In the genomic region with DNA sequence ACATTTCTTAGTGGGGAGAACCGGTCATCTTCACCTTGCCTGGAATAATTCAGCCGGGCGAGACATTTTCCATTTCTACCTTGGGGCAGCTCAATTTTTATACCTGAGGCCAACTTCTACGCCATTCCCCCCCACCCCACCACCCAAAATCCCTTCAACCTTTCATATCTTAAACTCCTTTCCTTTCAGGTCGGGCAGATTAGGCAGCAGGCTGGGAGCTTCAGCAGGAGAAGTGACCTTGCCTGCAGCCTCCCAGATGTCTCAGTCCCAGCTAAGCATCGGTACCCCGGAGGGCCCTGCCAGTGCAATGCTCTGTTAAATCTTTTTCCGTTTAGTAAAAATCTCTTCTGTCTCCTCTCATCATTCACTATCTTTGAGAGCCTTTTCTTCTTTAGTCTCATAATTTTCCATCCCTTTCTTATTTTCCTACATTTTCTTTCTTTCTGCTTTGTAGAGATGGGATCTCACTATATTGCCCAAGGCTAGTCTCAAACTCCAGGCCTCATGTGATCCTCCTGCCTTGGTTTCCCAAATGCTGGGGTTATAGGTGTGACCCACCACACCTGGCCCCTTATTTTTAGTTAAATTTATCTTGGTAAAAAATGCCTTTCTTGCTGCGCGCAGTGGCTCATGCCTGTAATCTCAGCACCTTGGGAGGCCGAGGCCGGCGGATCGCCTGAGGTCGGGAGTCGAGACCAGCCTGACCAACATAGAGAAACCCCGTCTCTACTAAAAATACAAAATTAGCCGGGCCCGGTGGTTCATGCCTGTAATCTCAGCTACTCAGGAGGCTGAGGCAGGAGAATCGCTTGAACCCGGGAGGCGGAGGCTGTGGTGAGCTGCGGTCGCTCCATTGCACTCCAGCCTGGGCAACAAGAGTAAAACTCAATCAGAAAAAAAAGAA, we compare ENCODE assay signal across 10 cellular contexts. TPM values are rescaled to one million over a fixed set of nuclear protein-coding genes. Genes with fewer than 3 reads are reported as not detected.
DNase-seq lines count a peak whose midpoint lies in the region; ATAC-seq, FAIRE-seq and TF ChIP-seq lines count a peak whose summit lies in the region.
"Had no signal": no experiment of that assay in that cellular context is flagged by ENCODE, and none has a peak within 500 bp of the region (broad histone marks: within the 10 kb centered on the region; RNA-seq: fewer than 3 reads in every experiment).

No MANE protein-coding gene starts in this region.

- H3K9me3 ChIP-seq in HepG2 (ENCODE audit: low read length) (no peaks in the 10 kb centered on the region), thymus (ENCODE audit: control insufficient read depth) (no peaks in the 10 kb centered on the region)

- peak overlapping the region; percentile 75 for H3K27ac ChIP-seq in HepG2 (ENCODE audit: extremely low read length, insufficient read depth, low read length)
- H3K27ac ChIP-seq in thymus (ENCODE audit: low read depth): peak overlapping the region; percentile 76

- no peak for TF ChIP-seq POLR2A in HepG2 (IDR thresholded peaks at IDR 0.05; ENCODE audit: insufficient read depth in 1 of 2, low read depth in 2 of 2, low read length in 2 of 2)

- in situ Hi-C loops in astrocyte of the spinal cord (cut with HindIII; ENCODE audit: low sequenced_read_pairs) (no loop called here), HepG2 (cut with HindIII; ENCODE audit: extremely low pct_ligation_motif_present, low pct_unique_long_range_greater_than_20kb) (loop anchor here (10.0 kb wide), 2 partner anchors 60 to 80 kb away; no protein-coding TSS in a partner anchor)

- H3K4me3 ChIP-seq in astrocyte of the spinal cord (ENCODE audit: low read depth, low read length): peak overlapping the region; percentile 96
- peak overlapping the region; percentile 84 to 99 (median 84) for H3K4me3 ChIP-seq in HepG2 (replicated peaks in 1 of 3; ENCODE audit: insufficient read depth in 1 of 3, low read depth in 2 of 3, low read length in 3 of 3)
- H3K4me3 ChIP-seq in thymus (ENCODE audit: low read length): peak overlapping the region; percentile 55

- peaks cover 7 to 35% of the 10 kb centered on the region in 2 experiments; a peak in 4 of 5 replicates for H3K36me3 ChIP-seq in HepG2 (replicated peaks in 1 of 2; ENCODE audit: control insufficient read depth in 1 of 2, insufficient read depth in 2 of 2, low read length in 2 of 2)
- H3K36me3 ChIP-seq in thymus (ENCODE audit: control insufficient read depth, insufficient read depth): peaks cover 22% of the 10 kb centered on the region

- ATAC-seq in HepG2 (no peak), HG03469 (IDR thresholded peaks at IDR 0.05; ENCODE audit: unreplicated experiment) (no peak)
- ATAC-seq: Panc1 had no signal

- DNase-seq in activated T-cell treated with anti-CD3 and anti-CD28 coated beads, Interleukin-2, amount 50 U/mL, for 48 hours: peak; percentile 30 to 34
- no peak for DNase-seq in activated T-cell treated with anti-CD3 and anti-CD28 coated beads for 4 hours
- DNase-seq in astrocyte of the spinal cord (ENCODE audit: low read depth, low spot score): no peak
- no peak for DNase-seq in HepG2 (ENCODE audit: low spot score)
- DNase-seq in DMS79 treated with DMSO at 0.1 percent for 48 hours (lab: John Stamatoyannopoulos, UW): no peak
- DNase-seq in AML-193 (lab: John Stamatoyannopoulos, UW): no peak

- CTCF ChIA-PET in HepG2 (lab: Yijun Ruan, JAX; ENCODE audit: low intra/inter-chr PET ratio, low total read pairs): no interaction called here

- TF ChIP-seq RAD21 in HepG2 (CRISPR knock-in tag; IDR thresholded peaks at IDR 0.05): no peak

- no peak overlapping the region for H2AFZ ChIP-seq in HepG2 (ENCODE audit: low read length)

- TF ChIP-seq EP300 in HepG2 (IDR thresholded peaks at IDR 0.05; ENCODE audit: low read depth in 2 of 2, low read length in 2 of 2): no peak
- no peak for TF ChIP-seq EP300 in HepG2 (CRISPR knock-in tag; IDR thresholded peaks at IDR 0.05; ENCODE audit: borderline replicate concordance)

- TF ChIP-seq CTCF in astrocyte of the spinal cord (IDR thresholded peaks at IDR 0.05; ENCODE audit: low read depth, low read length): no peak
- TF ChIP-seq CTCF in HepG2 (CRISPR knock-in tag; IDR thresholded peaks at IDR 0.05): no peak

- no TSS peak for BruUV-seq in HepG2 (replicated peaks; lab: Mats Ljungman, UMichigan)

- peaks cover 21% of the 10 kb centered on the region; the same call in 1 of the 2 replicates for H4K20me1 ChIP-seq in HepG2 (ENCODE audit: insufficient read depth, low read length)

- H3K9ac ChIP-seq in HepG2 (ENCODE audit: insufficient read depth, low read depth, low read length): peak overlapping the region; percentile 95

- POLR2A ChIA-PET in HepG2 (lab: Yijun Ruan, JAX): interaction anchor here (0.5 to 4.1 kb wide), 2 partner anchors 25 to 28 kb away, joined by 4 to 24 read pairs; no protein-coding TSS in a partner anchor

- H3K27me3 ChIP-seq in HepG2 (ENCODE audit: control insufficient read depth in 1 of 2, insufficient read depth in 2 of 2, low read length in 2 of 2) (no peaks in the 10 kb centered on the region; a peak in 1 of 5 replicates), thymus (ENCODE audit: control insufficient read depth, insufficient read depth) (no peaks in the 10 kb centered on the region)

- H3K4me2 ChIP-seq in HepG2 (ENCODE audit: low read depth, low read length): peak overlapping the region; percentile 79

- H3K4me1 ChIP-seq in HepG2 (ENCODE audit: insufficient read depth, low read length) (peaks cover 50% of the 10 kb centered on the region), thymus (ENCODE audit: control insufficient read depth, insufficient read depth, low read length) (peaks cover 10% of the 10 kb centered on the region)

- intact Hi-C loops in HepG2 (cut with micrococcal nuclease; ENCODE audit: unreplicated experiment): loop anchor here (5.0 kb wide), 1 partner anchor 83 kb away; no protein-coding TSS in a partner anchor

- 1% methylated on average over 22 of the region's 24 CpGs for WGBS in HepG2 (ENCODE audit: low lambda C conversion rate)
- WGBS in thymus: 88% methylated on average over 24 of the region's 24 CpGs

- FAIRE-seq in HepG2 (lab: Jason Lieb, UNC): no peak
- FAIRE-seq: bronchial epithelial cell had no signal

- peaks cover 43% of the 10 kb centered on the region for H3K79me2 ChIP-seq in HepG2 (ENCODE audit: insufficient read depth, low read length)

TF ChIP-seq in HepG2, 621 proteins besides CTCF, POLR2A, EP300 and RAD21 (continues in another document):
- no peak for TF ChIP-seq ZSCAN9 (CRISPR knock-in tag; IDR thresholded peaks at IDR 0.05; ENCODE audit: borderline replicate concordance)
- TF ChIP-seq RBFOX2 (IDR thresholded peaks at IDR 0.05; ENCODE audit: low read depth, low read length): peak; percentile 6; the same call in 1 of the 2 replicates
- peak; percentile 76; the same call in 1 of the 2 replicates for TF ChIP-seq ADNP (CRISPR knock-in tag; IDR thresholded peaks at IDR 0.05)
- TF ChIP-seq BRCA1 (CRISPR knock-in tag; IDR thresholded peaks at IDR 0.05): no peak
- no peak for TF ChIP-seq MIXL1 (CRISPR knock-in tag; IDR thresholded peaks at IDR 0.05)
- no peak for TF ChIP-seq REPIN1 (CRISPR knock-in tag; IDR thresholded peaks at IDR 0.05; ENCODE audit: borderline replicate concordance, low read depth)
- peak; percentile 65; the same call in 1 of the 2 replicates for TF ChIP-seq ZMYM3 (CRISPR knock-in tag; IDR thresholded peaks at IDR 0.05)
- TF ChIP-seq ZNF121 (CRISPR knock-in tag; IDR thresholded peaks at IDR 0.05): peak; percentile 88
- TF ChIP-seq ZNF770 (CRISPR knock-in tag; IDR thresholded peaks at IDR 0.05): peak; percentile 96
- peak; percentile 1 for TF ChIP-seq ASH2L (IDR thresholded peaks at IDR 0.05; ENCODE audit: insufficient read length, low read depth, low read length)
- no peak for TF ChIP-seq HOXD1 (CRISPR knock-in tag; IDR thresholded peaks at IDR 0.05)

RNA-seq across cellular contexts. Expression of gene SLC2A3, which starts 1.2 kb away (rescaled TPM):
- total RNA-seq in HepG2 (2016; rRNA removed; fragmentation: Illumina TruSeq; extraction: Trizol): 22.6 and 39.3 TPM in 2 replicates
- 4.1 and 6.1 TPM in 2 replicates for total RNA-seq in HepG2 (2016; cell fraction: cytosol; rRNA removed; fragmentation: Illumina TruSeq; extraction: Trizol; ENCODE audit: low read depth)
- 23.5 and 38.0 TPM in 2 replicates for total RNA-seq in HepG2 (2016; cell fraction: insoluble cytoplasmic fraction; rRNA removed; fragmentation: Illumina TruSeq; extraction: Trizol)
- total RNA-seq in HepG2 (2016; cell fraction: membrane; rRNA removed; fragmentation: Illumina TruSeq; extraction: Trizol): 8.7 and 10.8 TPM in 2 replicates
- 44.8 and 53.2 TPM in 2 replicates for total RNA-seq in HepG2 (2016; cell fraction: nucleus; rRNA removed; fragmentation: Illumina TruSeq; extraction: Trizol)
- polyA plus RNA-seq in HepG2 (2011; rRNA removed) (282 and 580 TPM in 2 replicates), thymus (14.9 TPM)
- polyA plus RNA-seq in HepG2 (2011; cell fraction: cytosol; rRNA removed): 309 and 461 TPM in 2 replicates
- 109 and 185 TPM in 2 replicates for polyA plus RNA-seq in HepG2 (2011; cell fraction: nucleus; rRNA removed)
- polyA plus RNA-seq in HepG2 (2012): 113 and 491 TPM in 2 replicates
- 1.8 and 2.1 TPM in 2 replicates for polyA plus RNA-seq in HepG2 (2016; cell fraction: cytosol; fragmentation: Illumina TruSeq; extraction: Trizol; ENCODE audit: low read depth)
- 10.2 and 12.0 TPM in 2 replicates for polyA plus RNA-seq in HepG2 (2016; cell fraction: insoluble cytoplasmic fraction; fragmentation: Illumina TruSeq; extraction: Trizol; ENCODE audit: low read depth)
- 3.1 and 4.6 TPM in 2 replicates for polyA plus RNA-seq in HepG2 (2016; cell fraction: membrane; fragmentation: Illumina TruSeq; extraction: Trizol; ENCODE audit: low read depth)
- polyA plus RNA-seq in HepG2 (2016; cell fraction: nucleus; fragmentation: Illumina TruSeq; extraction: Trizol; ENCODE audit: insufficient read depth, low read depth): 49.3 and 51.9 TPM in 2 replicates
- polyA minus RNA-seq in HepG2 (2011; rRNA and poly(A)+ RNA removed; ENCODE audit: low replicate concordance): 79.9 and 1,387 TPM in 2 replicates
- polyA minus RNA-seq in HepG2 (2011; cell fraction: cytosol; rRNA and poly(A)+ RNA removed): 227 and 431 TPM in 2 replicates
- polyA minus RNA-seq in HepG2 (2011; cell fraction: nucleus; rRNA and poly(A)+ RNA removed): 200 and 331 TPM in 2 replicates

Comparison
In these comparisons a context has a peak if more than half of its experiments do, and no peak if none do; other contexts are left out.
1. DNase-seq: peak in activated T-cell treated with anti-CD3 and anti-CD28 coated beads, Interleukin-2, amount 50 U/mL, for 48 hours (2 of 2); none in activated T-cell treated with anti-CD3 and anti-CD28 coated beads for 4 hours (single experiment), astrocyte of the spinal cord (single experiment), HepG2 (single experiment), DMS79 treated with DMSO at 0.1 percent for 48 hours (single experiment) and AML-193 (0 of 2).
2. Peak in every context shown above with its lines, with median percentiles within 50 percentile points of each other: H3K4me3 ChIP-seq.